In genomic region chr22:46026907-46027218, GRCh38 we compare ENCODE assay signal across 11 cellular contexts. TPM values are rescaled to one million over a fixed set of nuclear protein-coding genes. Genes with fewer than 3 reads are reported as not detected.
DNase-seq lines count a peak whose midpoint lies in the region; ATAC-seq and TF ChIP-seq lines count a peak whose summit lies in the region.
"Had no signal": no experiment of that assay in that cellular context is flagged by ENCODE, and none has a peak within 500 bp of the region (broad histone marks: within the 10 kb centered on the region; RNA-seq: fewer than 3 reads in every experiment).

No MANE protein-coding gene starts in this region.

- H3K27me3 ChIP-seq in endocrine pancreas (ENCODE audit: control insufficient read depth, insufficient read depth, low read length) (no peaks in the 10 kb centered on the region), mucosa of stomach (ENCODE audit: control insufficient read depth, insufficient read depth, low read length) (no peaks in the 10 kb centered on the region), transverse colon (no peaks in the 10 kb centered on the region), SK-N-SH (ENCODE audit: insufficient read depth) (no peaks in the 10 kb centered on the region)

- in situ Hi-C loops in transverse colon (cut with MboI; ENCODE audit: low pct_ligation_motif_present in 1 of 4, low pct_unique_long_range_greater_than_20kb in 1 of 4, low sequenced_read_pairs in 3 of 4) = no loop called here

- TF ChIP-seq CTCF in transverse colon (IDR thresholded peaks at IDR 0.05) (no peak), SK-N-SH (IDR thresholded peaks at IDR 0.05) (no peak)

- no peaks in the 10 kb centered on the region for H3K9me3 ChIP-seq in endocrine pancreas (ENCODE audit: control insufficient read depth, low read length)
- H3K9me3 ChIP-seq in mucosa of stomach (ENCODE audit: control insufficient read depth, low read length) = no peaks in the 10 kb centered on the region
- H3K9me3 ChIP-seq in transverse colon = no peaks in the 10 kb centered on the region
- no peaks in the 10 kb centered on the region for H3K9me3 ChIP-seq in SK-N-SH
- H3K9me3 ChIP-seq: mucosa of descending colon had no signal

- no peak for DNase-seq in T-helper 2 cell treated with Interferon-gamma antibody and Interleukin-4, amounts not matched to agents 5 μg/mL and 100 μg/mL, for 36 hours (ENCODE audit: low spot score)
- no peak for DNase-seq in T-helper 2 cell
- no peak for DNase-seq in transverse colon
- DNase-seq in RKO (ENCODE audit: low spot score) = no peak
- no peak for DNase-seq in SK-N-SH

- peak overlapping the region; percentile 46 for H3K4me3 Mint-ChIP-seq in T-helper 2 cell treated with Interferon-gamma antibody and Interleukin-4, amounts not matched to agents 5 μg/mL and 100 μg/mL, for 36 hours
- H3K4me3 Mint-ChIP-seq: stimulated activated effector memory CD8-positive, alpha-beta T cell treated with anti-CD3 and anti-CD28 coated beads, Interleukin-12 subunit alpha, Interleukin-12 subunit beta, amount 100 ng/mL, for 72 hours; T-helper 1 cell treated with Interleukin-12 subunit alpha and Interleukin-12 subunit beta and Interleukin-4 antibody, amounts not matched to agents 30 μg/mL and 1 μg/mL, for 36 hours had no signal

- H3K27ac ChIP-seq in transverse colon (peak overlapping the region; percentile 71 to 76 (median 73)), SK-N-SH (ENCODE audit: low read depth in 2 of 2, low read length in 1 of 2) (no peak overlapping the region)

- H3K79me2 ChIP-seq in SK-N-SH (ENCODE audit: insufficient read depth) = no peaks in the 10 kb centered on the region

- H3K4me1 ChIP-seq in endocrine pancreas (ENCODE audit: control insufficient read depth, insufficient read depth, low read length) = no peaks in the 10 kb centered on the region
- peaks cover 7% of the 10 kb centered on the region for H3K4me1 ChIP-seq in mucosa of stomach (ENCODE audit: control insufficient read depth, insufficient read depth, low read length)
- H3K4me1 ChIP-seq in transverse colon = peaks cover 7 to 14% (median 13%) of the 10 kb centered on the region in 4 donors
- H3K4me1 ChIP-seq in SK-N-SH (ENCODE audit: control insufficient read depth in 1 of 2, insufficient read depth in 2 of 2, low read depth in 1 of 2, low read length in 1 of 2) = no peaks in the 10 kb centered on the region

- no peak for TF ChIP-seq POLR2A in transverse colon (IDR thresholded peaks at IDR 0.05)

- intact Hi-C loops in transverse colon (cut with DNase I; ENCODE audit: low total_unique reads) = no loop called here

- H3K27me3 Mint-ChIP-seq in T-helper 2 cell treated with Interferon-gamma antibody and Interleukin-4, amounts not matched to agents 5 μg/mL and 100 μg/mL, for 36 hours (ENCODE audit: low read depth) = peaks cover 47% of the 10 kb centered on the region

- no peaks in the 10 kb centered on the region for H3K9me3 Mint-ChIP-seq in T-helper 2 cell treated with Interferon-gamma antibody and Interleukin-4, amounts not matched to agents 5 μg/mL and 100 μg/mL, for 36 hours
- H3K9me3 Mint-ChIP-seq: stimulated activated effector memory CD8-positive, alpha-beta T cell treated with anti-CD3 and anti-CD28 coated beads, Interleukin-12 subunit alpha, Interleukin-12 subunit beta, amount 100 ng/mL, for 72 hours; T-helper 1 cell treated with Interleukin-12 subunit alpha and Interleukin-12 subunit beta and Interleukin-4 antibody, amounts not matched to agents 30 μg/mL and 1 μg/mL, for 36 hours had no signal

- H3K27ac Mint-ChIP-seq in T-helper 2 cell treated with Interferon-gamma antibody and Interleukin-4, amounts not matched to agents 5 μg/mL and 100 μg/mL, for 36 hours = no peak overlapping the region
- H3K27ac Mint-ChIP-seq: stimulated activated effector memory CD8-positive, alpha-beta T cell treated with anti-CD3 and anti-CD28 coated beads, Interleukin-12 subunit alpha, Interleukin-12 subunit beta, amount 100 ng/mL, for 72 hours; T-helper 1 cell treated with Interleukin-12 subunit alpha and Interleukin-12 subunit beta and Interleukin-4 antibody, amounts not matched to agents 30 μg/mL and 1 μg/mL, for 36 hours had no signal

- TF ChIP-seq EP300 in transverse colon (IDR thresholded peaks at IDR 0.05; ENCODE audit: low read depth) (no peak), SK-N-SH (IDR thresholded peaks at IDR 0.05; ENCODE audit: borderline replicate concordance in 1 of 2, low read depth in 1 of 2, low read length in 1 of 2) (no peak)

- no peak overlapping the region for H2AFZ ChIP-seq in SK-N-SH (ENCODE audit: low read depth)

- CTCF ChIA-PET in SK-N-SH (lab: Yijun Ruan, JAX) = interaction anchor here (1.1 to 2.1 kb wide), 3 partner anchors 11 to 21 kb away, joined by 4 to 11 read pairs (median 5); no protein-coding TSS in a partner anchor

- TF ChIP-seq RAD21 in SK-N-SH (IDR thresholded peaks at IDR 0.05; ENCODE audit: low read length) = no peak

- H3K36me3 ChIP-seq in endocrine pancreas (ENCODE audit: control insufficient read depth, insufficient read depth, low read length) (no peaks in the 10 kb centered on the region), mucosa of stomach (ENCODE audit: control insufficient read depth, insufficient read depth, low read length) (no peaks in the 10 kb centered on the region), transverse colon (no peaks in the 10 kb centered on the region), SK-N-SH (replicated peaks in 1 of 2; ENCODE audit: control insufficient read depth in 1 of 2, insufficient read depth in 2 of 2, low read length in 1 of 2) (no peaks in the 10 kb centered on the region)

- no peaks in the 10 kb centered on the region for H4K20me1 ChIP-seq in SK-N-SH (ENCODE audit: insufficient read depth)

- peak overlapping the region; percentile 49 for H3K9ac ChIP-seq in endocrine pancreas (ENCODE audit: control insufficient read depth, insufficient read depth, low read length)
- H3K9ac ChIP-seq in mucosa of stomach (ENCODE audit: low read length) = peak overlapping the region; percentile 64
- H3K9ac ChIP-seq in SK-N-SH = no peak overlapping the region

- WGBS in transverse colon (ENCODE audit: low coverage in 1 of 2), 2 donors = 48 to 51% methylated on average over 2 to 3 of the region's 3 CpGs
- WGBS in SK-N-SH (ENCODE audit: low lambda C conversion rate) = 78% methylated on average over 3 of the region's 3 CpGs

- no peaks in the 10 kb centered on the region for H3K9me2 ChIP-seq in SK-N-SH

- POLR2A ChIA-PET in SK-N-SH (lab: Yijun Ruan, JAX) = no interaction called here

- no peak overlapping the region for H3K4me3 ChIP-seq in endocrine pancreas (ENCODE audit: control insufficient read depth, insufficient read depth, low read length)
- H3K4me3 ChIP-seq in mucosa of stomach (ENCODE audit: low read length) = no peak overlapping the region
- peak overlapping the region in 3 of 4 donors; percentile 36 to 48 (median 45) for H3K4me3 ChIP-seq in transverse colon
- no peak overlapping the region for H3K4me3 ChIP-seq in SK-N-SH (ENCODE audit: low read depth in 2 of 2, low read length in 1 of 2)
- H3K4me3 ChIP-seq: mucosa of descending colon had no signal

- H3F3A ChIP-seq in SK-N-SH (replicated peaks; ENCODE audit: insufficient read depth) = no peaks in the 10 kb centered on the region

- no peak for ATAC-seq in GM18868 (IDR thresholded peaks at IDR 0.05; ENCODE audit: unreplicated experiment)
- ATAC-seq: stimulated activated effector memory CD8-positive, alpha-beta T cell treated with anti-CD3 and anti-CD28 coated beads, Interleukin-12 subunit alpha, Interleukin-12 subunit beta, amount 100 ng/mL, for 72 hours had no signal

- no peak overlapping the region for H3K4me2 ChIP-seq in SK-N-SH

- H3K4me1 Mint-ChIP-seq in T-helper 2 cell treated with Interferon-gamma antibody and Interleukin-4, amounts not matched to agents 5 μg/mL and 100 μg/mL, for 36 hours (ENCODE audit: low read depth) = peaks cover 5% of the 10 kb centered on the region
- H3K4me1 Mint-ChIP-seq: stimulated activated effector memory CD8-positive, alpha-beta T cell treated with anti-CD3 and anti-CD28 coated beads, Interleukin-12 subunit alpha, Interleukin-12 subunit beta, amount 100 ng/mL, for 72 hours had no signal

- H3K36me3 Mint-ChIP-seq in T-helper 2 cell treated with Interferon-gamma antibody and Interleukin-4, amounts not matched to agents 5 μg/mL and 100 μg/mL, for 36 hours (ENCODE audit: low read depth) = no peaks in the 10 kb centered on the region
- H3K36me3 Mint-ChIP-seq: stimulated activated effector memory CD8-positive, alpha-beta T cell treated with anti-CD3 and anti-CD28 coated beads, Interleukin-12 subunit alpha, Interleukin-12 subunit beta, amount 100 ng/mL, for 72 hours had no signal

TF ChIP-seq in SK-N-SH, 30 proteins besides CTCF, POLR2A, EP300 and RAD21 (continues in another document):
- TF ChIP-seq MXI1 (IDR thresholded peaks at IDR 0.05; ENCODE audit: low read depth, low read length) = no peak
- TF ChIP-seq RFX5 (IDR thresholded peaks at IDR 0.05; ENCODE audit: low read length) = no peak
- no peak for TF ChIP-seq NFIC (IDR thresholded peaks at IDR 0.05; ENCODE audit: borderline replicate concordance)
- no peak for TF ChIP-seq FOXM1 (IDR thresholded peaks at IDR 0.05; ENCODE audit: low read depth)
- no peak for TF ChIP-seq SMC3 (IDR thresholded peaks at IDR 0.05; ENCODE audit: low read depth, low read length)
- no peak for TF ChIP-seq TCF12 (IDR thresholded peaks at IDR 0.05)
- TF ChIP-seq CHD2 (IDR thresholded peaks at IDR 0.05; ENCODE audit: low read length, partially characterized antibody) = no peak
- no peak for TF ChIP-seq USF2 (IDR thresholded peaks at IDR 0.05; ENCODE audit: borderline replicate concordance, low read depth, low read length)
- no peak for TF ChIP-seq USF1 (IDR thresholded peaks at IDR 0.05; ENCODE audit: borderline replicate concordance, low read depth)
- no peak for TF ChIP-seq FOXJ3 (CRISPR knock-in tag; IDR thresholded peaks at IDR 0.05)
- no peak for TF ChIP-seq RXRA (IDR thresholded peaks at IDR 0.05; ENCODE audit: borderline replicate concordance, low read depth)

RNA-seq across cellular contexts. Expression of gene WNT7B, which starts 49.9 kb away (rescaled TPM):
- total RNA-seq in transverse colon = not detected
- 0.13 TPM in 1 of 2 replicates, not detected in the other for polyA plus RNA-seq in SK-N-SH (2012; rRNA removed)
- polyA plus RNA-seq in SK-N-SH (2012; cell fraction: cytosol; rRNA removed) = 0.01 and 0.20 TPM in 2 replicates
- 0.08 TPM in 2 replicates for polyA plus RNA-seq in SK-N-SH (2012; cell fraction: nucleus; rRNA removed)
- total RNA-seq: mucosa of descending colon had no signal

Comparison
In these comparisons a context has a peak if more than half of its experiments do, and no peak if none do; other contexts are left out.
1. H3K4me3 ChIP-seq: peak in transverse colon (3 of 4); none in endocrine pancreas (single experiment), mucosa of stomach (single experiment) and SK-N-SH (0 of 2).
2. H3K27ac ChIP-seq: peak in transverse colon (4 of 4); none in SK-N-SH (0 of 2).